In genomic region chr15:59150185-59150584, GRCh38 we compare ENCODE assay signal across 22 cellular contexts. TPM values are rescaled to one million over a fixed set of nuclear protein-coding genes. Genes with fewer than 3 reads are reported as not detected.
"Had no signal": no experiment of that assay in that cellular context is flagged by ENCODE, and none has a peak within 500 bp of the region (broad histone marks: within the 10 kb centered on the region; RNA-seq: fewer than 3 reads in every experiment).

No MANE protein-coding gene starts in this region.

- DNase-seq: activated CD4-positive, alpha-beta T cell treated with anti-CD3 and anti-CD28 coated beads for 48 hours; activated CD8-positive, alpha-beta T cell treated with anti-CD3 and anti-CD28 coated beads for 36 hours; activated effector memory CD4-positive, alpha-beta T cell treated with anti-CD3 and anti-CD28 coated beads, Interleukin-2, amount 50 U/mL, for 16 hours; activated T-cell treated with anti-CD3 and anti-CD28 coated beads, Interleukin-2, amount 50 U/mL, for 48 hours; adrenal gland; central memory CD4-positive, alpha-beta T cell; effector CD4-positive, alpha-beta T cell; esophagus squamous epithelium; heart left ventricle; natural killer cell; small intestine; stimulated activated CD4-positive, alpha-beta T cell treated with anti-CD3 and anti-CD28 coated beads, Interleukin-4, amount 100 ng/mL, for 4 hours; stimulated activated CD8-positive, alpha-beta memory T cell treated with anti-CD3 and anti-CD28 coated beads, Interleukin-4, amount 100 ng/mL, for 48 hours had no signal

- H3K27ac ChIP-seq: adrenal gland, coronary artery, esophagus squamous epithelium, heart left ventricle had no signal

- FAIRE-seq: frontal cortex, islet of Langerhans, small intestine had no signal

- H3K4me3 ChIP-seq: adrenal gland, coronary artery, esophagus squamous epithelium, heart left ventricle had no signal

RNA-seq across cellular contexts. Expression of gene LDHAL6B, which starts 56.5 kb away (rescaled TPM):
- total RNA-seq: activated CD8-positive, alpha-beta T cell treated with anti-CD3 and anti-CD28 coated beads for 36 hours; adrenal gland; esophagus squamous epithelium; frontal cortex; heart left ventricle; left lobe of liver; lung microvascular endothelial cell; mucosa of gallbladder; natural killer cell; posterior vena cava; right cardiac atrium; ureter had no signal
